In the genomic region with DNA sequence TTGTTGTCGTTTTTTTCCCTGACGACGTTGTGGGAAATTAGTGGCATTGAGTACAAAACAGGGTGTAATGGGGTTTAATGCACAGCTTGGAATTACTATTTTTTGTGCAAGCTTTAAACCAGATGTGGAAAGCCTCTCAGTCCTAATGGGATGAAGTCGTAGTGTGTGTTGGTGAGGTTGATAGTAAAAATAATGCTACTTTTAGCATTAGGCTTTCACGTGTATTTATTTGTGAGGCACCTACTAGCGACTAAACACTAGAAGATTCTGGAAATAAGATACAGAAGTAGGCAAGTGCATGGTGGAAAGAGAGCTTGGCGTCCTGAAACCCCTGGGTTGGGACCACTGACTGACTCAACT, we compare ENCODE assay signal across 8 cellular contexts. TPM values are rescaled to one million over a fixed set of nuclear protein-coding genes. Genes with fewer than 3 reads are reported as not detected.
DNase-seq lines count a peak whose midpoint lies in the region; ATAC-seq, FAIRE-seq and TF ChIP-seq lines count a peak whose summit lies in the region.

No MANE protein-coding gene starts in this region.

- H3K27ac ChIP-seq in left ventricle myocardium inferior (replicated peaks) (peak overlapping the region; percentile 85), skin epidermis (peak overlapping the region in 20 of 21 experiments; percentile 65 to 94 (median 85))

- TF ChIP-seq CTCF in left ventricle myocardium inferior (IDR thresholded peaks at IDR 0.05; ENCODE audit: borderline replicate concordance): no peak

- H3K4me1 ChIP-seq in left ventricle myocardium inferior: peaks cover 37% of the 10 kb centered on the region

- no peak for DNase-seq in activated CD4-positive, alpha-beta memory T cell treated with anti-CD3 and anti-CD28 coated beads, Interleukin-2, amount 10 ng/mL, durations not matched to agents 7 days and 5 days
- DNase-seq in left ventricle myocardium inferior: no peak
- no peak for DNase-seq in GM19239 (ENCODE audit: insufficient read length, low spot score)
- DNase-seq in UCSD-AML1 (lab: John Stamatoyannopoulos, UW; ENCODE audit: unreplicated experiment): no peak
- no peak for DNase-seq in HCEC 1CT
- no peak for DNase-seq in COLO829 (ENCODE audit: low spot score)

- H3K36me3 Mint-ChIP-seq in activated CD4-positive, alpha-beta memory T cell treated with anti-CD3 and anti-CD28 coated beads, Interleukin-2, amount 10 ng/mL, durations not matched to agents 7 days and 5 days (ENCODE audit: low read depth): peaks cover 13% of the 10 kb centered on the region

- H3K4me3 ChIP-seq in left ventricle myocardium inferior: peak overlapping the region; percentile 95
- peak overlapping the region; percentile 52 to 88 (median 67) for H3K4me3 ChIP-seq in skin epidermis

- POLR2A ChIA-PET in activated CD4-positive, alpha-beta memory T cell treated with anti-CD3 and anti-CD28 coated beads, Interleukin-2, amount 10 ng/mL, durations not matched to agents 7 days and 5 days (lab: Charles Lee): no interaction called here

- FAIRE-seq in GM19239 (lab: Jason Lieb, UNC): no peak

- H3K27me3 Mint-ChIP-seq in activated CD4-positive, alpha-beta memory T cell treated with anti-CD3 and anti-CD28 coated beads, Interleukin-2, amount 10 ng/mL, durations not matched to agents 7 days and 5 days: peaks cover 18% of the 10 kb centered on the region

- H3K9me3 ChIP-seq in left ventricle myocardium inferior (replicated peaks): no peaks in the 10 kb centered on the region

- no peaks in the 10 kb centered on the region for H3K9me3 Mint-ChIP-seq in activated CD4-positive, alpha-beta memory T cell treated with anti-CD3 and anti-CD28 coated beads, Interleukin-2, amount 10 ng/mL, durations not matched to agents 7 days and 5 days

- peak overlapping the region; percentile 90 for H3K27ac Mint-ChIP-seq in activated CD4-positive, alpha-beta memory T cell treated with anti-CD3 and anti-CD28 coated beads, Interleukin-2, amount 10 ng/mL, durations not matched to agents 7 days and 5 days

- peak overlapping the region; percentile 95 for H3K4me3 Mint-ChIP-seq in activated CD4-positive, alpha-beta memory T cell treated with anti-CD3 and anti-CD28 coated beads, Interleukin-2, amount 10 ng/mL, durations not matched to agents 7 days and 5 days

- intact Hi-C loops in left ventricle myocardium inferior (cut with micrococcal nuclease): no loop called here

- H3K36me3 ChIP-seq in left ventricle myocardium inferior: peaks cover 6% of the 10 kb centered on the region

- no peaks in the 10 kb centered on the region for H3K27me3 ChIP-seq in left ventricle myocardium inferior (ENCODE audit: low read depth)

- ATAC-seq in GM21723 (IDR thresholded peaks at IDR 0.05; ENCODE audit: unreplicated experiment): peak; percentile 17

- CTCF ChIA-PET in activated CD4-positive, alpha-beta memory T cell treated with anti-CD3 and anti-CD28 coated beads, Interleukin-2, amount 10 ng/mL, durations not matched to agents 7 days and 5 days (lab: Charles Lee): interaction anchor here (1.9 kb wide), 1 partner anchor 23 kb away, joined by 8 read pairs; no protein-coding TSS in a partner anchor

- H3K4me1 Mint-ChIP-seq in activated CD4-positive, alpha-beta memory T cell treated with anti-CD3 and anti-CD28 coated beads, Interleukin-2, amount 10 ng/mL, durations not matched to agents 7 days and 5 days: peaks cover 34% of the 10 kb centered on the region

RNA-seq across cellular contexts. Expression of a gene that starts 0.6 kb away (rescaled TPM):
- total RNA-seq in activated CD4-positive, alpha-beta memory T cell treated with anti-CD3 and anti-CD28 coated beads, Interleukin-2, amount 10 ng/mL, durations not matched to agents 7 days and 5 days: 10 to 100 TPM; 20.0 to 21.2 TPM
- 8.5 TPM for total RNA-seq in left ventricle myocardium inferior
